Comparison of ENCODE assay signal across 1 cellular context in genomic region chr3:193595939-193596487, GRCh38.
TF ChIP-seq lines count a peak whose summit lies in the region.

No MANE protein-coding gene starts in this region.

TF ChIP-seq in neural cell, 6 proteins besides CTCF, POLR2A, EP300 and RAD21:
- TF ChIP-seq MXI1 (conservative IDR thresholded peaks at IDR 0.05; ENCODE audit: poor library complexity, severe bottlenecking) (no peak), SMC3 (conservative IDR thresholded peaks at IDR 0.05; ENCODE audit: poor library complexity) (no peak), TAF1 (IDR thresholded peaks at IDR 0.05; ENCODE audit: low read depth) (no peak), POLR2AphosphoS5 (IDR thresholded peaks at IDR 0.05) (no peak), REST (IDR thresholded peaks at IDR 0.05; ENCODE audit: borderline replicate concordance) (no peak), EZH2 (IDR thresholded peaks at IDR 0.05; ENCODE audit: borderline replicate concordance, insufficient read depth, low read length, poor library complexity, severe bottlenecking) (no peak)
